1 cellular context compared by ENCODE assay signal in the genomic region with DNA sequence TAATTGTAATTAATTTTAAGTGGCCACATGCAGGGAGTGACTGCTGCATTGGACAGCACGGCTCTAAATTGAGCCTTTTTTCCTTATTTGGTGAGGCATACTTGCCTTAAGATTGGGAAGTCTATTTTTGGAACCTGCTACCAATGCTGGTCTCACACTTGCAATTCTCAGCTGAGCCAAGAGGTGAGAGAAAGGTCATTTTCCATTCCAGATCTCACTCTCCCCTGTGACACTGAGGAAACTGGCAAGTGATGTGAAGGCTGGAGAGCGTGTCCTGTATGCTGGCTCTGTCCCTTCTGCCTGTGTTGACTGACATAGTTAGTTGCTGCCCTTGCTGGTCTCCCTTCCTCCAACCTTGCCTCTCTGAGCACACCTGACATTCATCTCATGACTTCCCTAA.
TF ChIP-seq lines count a peak whose summit lies in the region.

No MANE protein-coding gene starts in this region.

TF ChIP-seq in K562, 482 proteins besides CTCF, POLR2A, EP300 and RAD21:
- TF ChIP-seq MEF2D (tag; conservative IDR thresholded peaks at IDR 0.05; ENCODE audit: low read depth) (0 out of 2 replicates have a peak, but pooled peaks have one; percentile 54), MEF2A (IDR thresholded peaks at IDR 0.05; ENCODE audit: control insufficient read depth, low read depth, low read length) (peak; percentile 17; the same call in 1 of the 2 replicates), GATA2 (CRISPR knock-in tag; IDR thresholded peaks at IDR 0.05) (no peak), U2AF2 (optimal IDR thresholded peaks at IDR 0.05; ENCODE audit: low read depth, low read length) (no peak), KAT8 (IDR thresholded peaks at IDR 0.05; ENCODE audit: low read depth) (no peak), HNRNPUL1 (IDR thresholded peaks at IDR 0.05; ENCODE audit: low read length) (no peak), HSF4 (CRISPR knock-in tag; IDR thresholded peaks at IDR 0.05; ENCODE audit: borderline replicate concordance) (no peak), HIVEP1 (CRISPR knock-in tag; IDR thresholded peaks at IDR 0.05) (no peak), GATAD2A (IDR thresholded peaks at IDR 0.05) (no peak), MCM2 (IDR thresholded peaks at IDR 0.05; ENCODE audit: low read depth) (no peak), SMARCA5 (IDR thresholded peaks at IDR 0.05) (no peak), ZNF12 (CRISPR knock-in tag; IDR thresholded peaks at IDR 0.05) (no peak), BRD9 (IDR thresholded peaks at IDR 0.05; ENCODE audit: low read depth, partially characterized antibody) (no peak), HDAC6 (IDR thresholded peaks at IDR 0.05; ENCODE audit: low read depth, low read length) (no peak), KLF1 (tag; IDR thresholded peaks at IDR 0.05) (no peak), CREBBP (IDR thresholded peaks at IDR 0.05; ENCODE audit: low read depth, low read length) (no peak)
- TF ChIP-seq, protein P1, sequence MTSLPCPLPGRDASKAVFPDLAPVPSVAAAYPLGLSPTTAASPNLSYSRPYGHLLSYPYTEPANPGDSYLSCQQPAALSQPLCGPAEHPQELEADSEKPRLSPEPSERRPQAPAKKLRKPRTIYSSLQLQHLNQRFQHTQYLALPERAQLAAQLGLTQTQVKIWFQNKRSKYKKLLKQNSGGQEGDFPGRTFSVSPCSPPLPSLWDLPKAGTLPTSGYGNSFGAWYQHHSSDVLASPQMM (CRISPR knock-in tag; IDR thresholded peaks at IDR 0.05): no peak
- TF ChIP-seq, protein P2, sequence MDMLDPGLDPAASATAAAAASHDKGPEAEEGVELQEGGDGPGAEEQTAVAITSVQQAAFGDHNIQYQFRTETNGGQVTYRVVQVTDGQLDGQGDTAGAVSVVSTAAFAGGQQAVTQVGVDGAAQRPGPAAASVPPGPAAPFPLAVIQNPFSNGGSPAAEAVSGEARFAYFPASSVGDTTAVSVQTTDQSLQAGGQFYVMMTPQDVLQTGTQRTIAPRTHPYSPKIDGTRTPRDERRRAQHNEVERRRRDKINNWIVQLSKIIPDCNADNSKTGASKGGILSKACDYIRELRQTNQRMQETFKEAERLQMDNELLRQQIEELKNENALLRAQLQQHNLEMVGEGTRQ (CRISPR knock-in tag; IDR thresholded peaks at IDR 0.05): no peak
